In genomic region chr11:19736831-19737230, GRCh38 we compare ENCODE assay signal across 21 cellular contexts. TPM values are rescaled to one million over a fixed set of nuclear protein-coding genes. Genes with fewer than 3 reads are reported as not detected.
DNase-seq lines count a peak whose midpoint lies in the region; ATAC-seq and TF ChIP-seq lines count a peak whose summit lies in the region.
"Had no signal": no experiment of that assay in that cellular context is flagged by ENCODE, and none has a peak within 500 bp of the region (broad histone marks: within the 10 kb centered on the region; RNA-seq: fewer than 3 reads in every experiment).

No MANE protein-coding gene starts in this region.

- WGBS in thyroid gland, 2 donors = 97 to 98% methylated on average over 3 of the region's 3 CpGs

- no peak for DNase-seq in dorsolateral prefrontal cortex
- peak; percentile 13 for DNase-seq in midbrain (lab: John Stamatoyannopoulos, UW)
- DNase-seq in thyroid gland = no peak
- no peak for DNase-seq in COR-L47 (lab: John Stamatoyannopoulos, UW)
- DNase-seq in head of caudate nucleus = no peak
- no peak for DNase-seq in activated naive CD4-positive, alpha-beta T cell treated with anti-CD3 and anti-CD28 coated beads, Interleukin-2, amount 50 U/mL, for 16 hours
- DNase-seq: ACHN; CD4-positive, alpha-beta memory T cell; KBM-7; NCI-H1092 treated with DMSO at 0.1 percent for 48 hours; NCI-H1436 treated with DMSO at 0.1 percent for 48 hours; NCI-H1930; NCI-H2227 treated with DMSO at 0.1 percent for 48 hours; NCI-H510A treated with DMSO at 0.1 percent for 48 hours; NCI-H748 treated with DMSO at 0.1 percent for 48 hours; SIG-M5 had no signal

- H3K4me3 ChIP-seq in dorsolateral prefrontal cortex (peak overlapping the region in 1 of 59 donors; percentile 27), thyroid gland (replicated peaks in 1 of 3) (no peak overlapping the region)
- H3K4me3 ChIP-seq: BLaER1 treated with 17β-estradiol and CSF1 and Interleukin-3, amounts not matched to agents 10 nM and 100 nM; GM23338; HAP-1 had no signal

- peak overlapping the region in 47 of 59 donors; percentile 23 to 90 (median 77) for H3K27ac ChIP-seq in dorsolateral prefrontal cortex
- peak overlapping the region in 2 of 3 donors; percentile 17 to 91 for H3K27ac ChIP-seq in thyroid gland
- H3K27ac ChIP-seq: BLaER1 treated with 17β-estradiol and CSF1 and Interleukin-3, amounts not matched to agents 10 nM and 100 nM; RWPE1 had no signal

- H3K27me3 ChIP-seq in dorsolateral prefrontal cortex = no peaks in the 10 kb centered on the region
- H3K27me3 ChIP-seq in thyroid gland = no peaks in the 10 kb centered on the region
- H3K27me3 ChIP-seq: BLaER1 treated with 17β-estradiol and CSF1 and Interleukin-3, amounts not matched to agents 10 nM and 100 nM had no signal

- H3K9me3 ChIP-seq in thyroid gland = no peaks in the 10 kb centered on the region
- H3K9me3 ChIP-seq: BLaER1 treated with 17β-estradiol and CSF1 and Interleukin-3, amounts not matched to agents 10 nM and 100 nM; HAP-1 had no signal

- H3K36me3 ChIP-seq in thyroid gland = no peaks in the 10 kb centered on the region
- H3K36me3 ChIP-seq: BLaER1 treated with 17β-estradiol and CSF1 and Interleukin-3, amounts not matched to agents 10 nM and 100 nM; HAP-1 had no signal

- ATAC-seq in GM21423 (IDR thresholded peaks at IDR 0.05; ENCODE audit: unreplicated experiment) = no peak
- ATAC-seq: GM23338 had no signal

- peaks cover 16 to 74% of the 10 kb centered on the region in 2 donors for H3K4me1 ChIP-seq in thyroid gland
- H3K4me1 ChIP-seq: HAP-1 had no signal

- no peak for TF ChIP-seq POLR2A in thyroid gland (IDR thresholded peaks at IDR 0.05)

- intact Hi-C loops in dorsolateral prefrontal cortex (cut with DNase I) (no loop called here), thyroid gland (cut with DNase I) (no loop called here), head of caudate nucleus (cut with DNase I) (no loop called here)

- no peak for TF ChIP-seq CTCF in dorsolateral prefrontal cortex (IDR thresholded peaks at IDR 0.05 in 54 of 56, conservative IDR thresholded peaks at IDR 0.05 in 2 of 56; ENCODE audit: low read depth in 1 of 56, partially characterized antibody in 56 of 56)
- no peak for TF ChIP-seq CTCF in thyroid gland (IDR thresholded peaks at IDR 0.05)

RNA-seq across cellular contexts. Expression of gene NAV2, which starts 24.2 kb away (rescaled TPM):
- total RNA-seq in dorsolateral prefrontal cortex (100 to 1,000 TPM in 5 of 120 experiments, 10 to 100 TPM in 115; 43.9 to 157 (median 68.6) TPM), thyroid gland (10 to 100 TPM; 34.8 to 88.6 (median 54.5) TPM)
